Comparison of ENCODE assay signal across 15 cellular contexts in genomic region chr14:99244299-99244959, GRCh38. TPM values are rescaled to one million over a fixed set of nuclear protein-coding genes. Genes with fewer than 3 reads are reported as not detected.
A peak's percentile ranks its signal among the peaks of the same experiment; 100 is the strongest.
DNase-seq lines count a peak whose midpoint lies in the region; ATAC-seq and TF ChIP-seq lines count a peak whose summit lies in the region.
"Had no signal": no experiment of that assay in that cellular context is flagged by ENCODE, and none has a peak within 500 bp of the region (broad histone marks: within the 10 kb centered on the region; RNA-seq: fewer than 3 reads in every experiment).

No MANE protein-coding gene starts in this region.

- H3K4me1 ChIP-seq in transverse colon = peaks cover 0 to 19% (median 15%) of the 10 kb centered on the region in 4 donors

- DNase-seq in activated T-cell treated with anti-CD3 and anti-CD28 coated beads, Interleukin-2, amount 50 U/mL, for 72 hours = no peak
- no peak for DNase-seq in activated T-cell treated with anti-CD3 and anti-CD28 coated beads, Interleukin-2, amount 50 U/mL, for 48 hours
- DNase-seq in activated naive CD4-positive, alpha-beta T cell treated with anti-CD3 and anti-CD28 coated beads, Interleukin-2, amount 50 U/mL, for 72 hours (ENCODE audit: low spot score in 2 of 2) = no peak
- DNase-seq in immature natural killer cell (no peak), transverse colon (no peak), NCI-H226 (no peak)
- DNase-seq: HCEC 1CT, heart left ventricle, left ventricle myocardium inferior, SIG-M5 had no signal

- TF ChIP-seq POLR2A in transverse colon (IDR thresholded peaks at IDR 0.05) = no peak

- H3K4me3 ChIP-seq in transverse colon = no peak overlapping the region
- H3K4me3 ChIP-seq: left ventricle myocardium inferior had no signal

- peaks cover under 1% of the 10 kb centered on the region in 2 donors for H3K36me3 Mint-ChIP-seq in activated T-cell treated with anti-CD3 and anti-CD28 coated beads, Interleukin-2, amount 50 U/mL, for 72 hours (ENCODE audit: insufficient read depth in 2 of 2)
- H3K36me3 Mint-ChIP-seq in activated naive CD4-positive, alpha-beta T cell treated with anti-CD3 and anti-CD28 coated beads, Interleukin-2, amount 50 U/mL, for 72 hours = peaks cover 28 to 57% of the 10 kb centered on the region in 2 donors
- no peaks in the 10 kb centered on the region for H3K36me3 Mint-ChIP-seq in immature natural killer cell

- ATAC-seq in activated T-cell treated with anti-CD3 and anti-CD28 coated beads, Interleukin-2, amount 50 U/mL, for 72 hours (replicated peaks in 1 of 2) = no peak
- ATAC-seq in activated naive CD4-positive, alpha-beta T cell treated with anti-CD3 and anti-CD28 coated beads, Interleukin-2, amount 50 U/mL, for 72 hours = no peak
- ATAC-seq in GM21576 (IDR thresholded peaks at IDR 0.05; ENCODE audit: unreplicated experiment) = no peak
- ATAC-seq in GM18907 (IDR thresholded peaks at IDR 0.05; ENCODE audit: unreplicated experiment) = no peak
- ATAC-seq: heart left ventricle had no signal

- peak overlapping the region; percentile 97 for H3K27ac Mint-ChIP-seq in activated T-cell treated with anti-CD3 and anti-CD28 coated beads, Interleukin-2, amount 50 U/mL, for 72 hours
- peak overlapping the region; percentile 91 to 99 for H3K27ac Mint-ChIP-seq in activated naive CD4-positive, alpha-beta T cell treated with anti-CD3 and anti-CD28 coated beads, Interleukin-2, amount 50 U/mL, for 72 hours
- H3K27ac Mint-ChIP-seq in immature natural killer cell = peak overlapping the region; percentile 25 to 86 (median 70)

- H3K27me3 Mint-ChIP-seq in activated T-cell treated with anti-CD3 and anti-CD28 coated beads, Interleukin-2, amount 50 U/mL, for 72 hours (ENCODE audit: low read depth) = no peaks in the 10 kb centered on the region
- peaks cover 0 to 4% (median under 1%) of the 10 kb centered on the region in 3 donors for H3K27me3 Mint-ChIP-seq in immature natural killer cell (ENCODE audit: low read depth in 3 of 3)

- no peak for TF ChIP-seq CTCF in transverse colon (IDR thresholded peaks at IDR 0.05)

- H3K4me1 Mint-ChIP-seq in activated T-cell treated with anti-CD3 and anti-CD28 coated beads, Interleukin-2, amount 50 U/mL, for 72 hours (ENCODE audit: low read depth) = peaks cover 82% of the 10 kb centered on the region
- peaks cover 86 to 89% of the 10 kb centered on the region in 2 donors for H3K4me1 Mint-ChIP-seq in immature natural killer cell

- intact Hi-C loops in transverse colon (cut with DNase I; ENCODE audit: low total_unique reads) = no loop called here

- H3K36me3 ChIP-seq in transverse colon = no peaks in the 10 kb centered on the region
- H3K36me3 ChIP-seq: cardiac muscle cell, heart left ventricle, left ventricle myocardium inferior had no signal

- no peak for TF ChIP-seq EP300 in transverse colon (IDR thresholded peaks at IDR 0.05; ENCODE audit: low read depth)

- 79 to 85% methylated on average over 16 of the region's 16 CpGs for WGBS in transverse colon (ENCODE audit: low coverage in 1 of 2), 2 donors

- H3K27me3 ChIP-seq in transverse colon = peaks cover 37% of the 10 kb centered on the region

- H3K9me3 Mint-ChIP-seq in activated T-cell treated with anti-CD3 and anti-CD28 coated beads, Interleukin-2, amount 50 U/mL, for 72 hours = no peaks in the 10 kb centered on the region
- H3K9me3 Mint-ChIP-seq in activated naive CD4-positive, alpha-beta T cell treated with anti-CD3 and anti-CD28 coated beads, Interleukin-2, amount 50 U/mL, for 72 hours = no peaks in the 10 kb centered on the region
- no peaks in the 10 kb centered on the region for H3K9me3 Mint-ChIP-seq in immature natural killer cell

- peak overlapping the region in 3 of 4 donors; percentile 17 to 30 (median 22) for H3K27ac ChIP-seq in transverse colon
- H3K27ac ChIP-seq: cardiac muscle cell, left ventricle myocardium inferior, VCaP had no signal

- in situ Hi-C loops in transverse colon (cut with MboI; ENCODE audit: low pct_ligation_motif_present in 1 of 4, low pct_unique_long_range_greater_than_20kb in 1 of 4, low sequenced_read_pairs in 3 of 4) = no loop called here

- H3K9me3 ChIP-seq in transverse colon = no peaks in the 10 kb centered on the region
- H3K9me3 ChIP-seq: heart left ventricle, left ventricle myocardium inferior had no signal

- H3K4me3 Mint-ChIP-seq in activated T-cell treated with anti-CD3 and anti-CD28 coated beads, Interleukin-2, amount 50 U/mL, for 72 hours = peak overlapping the region; percentile 90
- peak overlapping the region; percentile 35 to 69 (median 46) for H3K4me3 Mint-ChIP-seq in immature natural killer cell

RNA-seq across cellular contexts. Expression of gene BCL11B, which starts 27.6 kb away (rescaled TPM):
- total RNA-seq in activated T-cell treated with anti-CD3 and anti-CD28 coated beads, Interleukin-2, amount 50 U/mL, for 72 hours = 10 to 100 TPM; 54.4 to 58.0 TPM
- 10 to 100 TPM; 57.8 to 65.7 TPM for total RNA-seq in activated naive CD4-positive, alpha-beta T cell treated with anti-CD3 and anti-CD28 coated beads, Interleukin-2, amount 50 U/mL, for 72 hours
- polyA plus RNA-seq in immature natural killer cell = 1 to 10 TPM in 2 of 3 donors, under 1 TPM in 1; 0.75 to 3.1 (median 1.0) TPM
- total RNA-seq in transverse colon = 1 to 10 TPM in 3 of 4 donors, under 1 TPM in 1; 0.37 to 4.8 (median 3.7) TPM
- polyA plus RNA-seq: AG04450 had no signal

Comparison
In these comparisons a context has a peak if more than half of its experiments do, and no peak if none do; other contexts are left out.
1. RNA of gene BCL11B, which starts 27.6 kb away (total RNA-seq): 57.8 to 65.7 TPM in activated naive CD4-positive, alpha-beta T cell treated with anti-CD3 and anti-CD28 coated beads, Interleukin-2, amount 50 U/mL, for 72 hours and 54.4 to 58.0 TPM in activated T-cell treated with anti-CD3 and anti-CD28 coated beads, Interleukin-2, amount 50 U/mL, for 72 hours; 0.37 to 4.8 TPM in transverse colon; every median in the first group is over 4 times any median in the second.
2. Peak in every context shown above with its lines, with median percentiles within 50 percentile points of each other: H3K27ac Mint-ChIP-seq.